1 cellular context compared by ENCODE assay signal in genomic region chr22:50468626-50469025, GRCh38.
TF ChIP-seq lines count a peak whose summit lies in the region.

No MANE protein-coding gene starts in this region.

TF ChIP-seq in SK-N-SH treated with all-trans-retinoic acid at 6 μM for 48 hours, 23 proteins besides CTCF, POLR2A, EP300 and RAD21 (continued from another document):
- TF ChIP-seq POU6F1 (CRISPR knock-in tag; IDR thresholded peaks at IDR 0.05; ENCODE audit: borderline replicate concordance, low read depth) (no peak), ZFP30 (CRISPR knock-in tag; IDR thresholded peaks at IDR 0.05) (no peak)
